ENCODE assay signal across 1 cellular context in genomic region chr14:31026395-31027096, GRCh38.
TF ChIP-seq lines count a peak whose summit lies in the region.

No MANE protein-coding gene starts in this region.

TF ChIP-seq in GM12878, 131 proteins besides CTCF, POLR2A, EP300 and RAD21 (continued from another document):
- TF ChIP-seq EED (IDR thresholded peaks at IDR 0.05; ENCODE audit: low read depth) (peak; percentile 71), CHD2 (IDR thresholded peaks at IDR 0.05; ENCODE audit: borderline replicate concordance, low read depth, low read length) (0 out of 2 replicates have a peak, but pooled peaks have one; percentile 1), SMAD1 (IDR thresholded peaks at IDR 0.05; ENCODE audit: low read depth, partially characterized antibody) (peak; percentile 95), NR2C2 (IDR thresholded peaks at IDR 0.05; ENCODE audit: borderline replicate concordance, control insufficient read depth, insufficient read length, low read depth) (no peak), NFYA (IDR thresholded peaks at IDR 0.05; ENCODE audit: borderline replicate concordance, low read depth, low read length) (no peak), NKRF (conservative IDR thresholded peaks at IDR 0.05) (peak; percentile 54), TCF3 (IDR thresholded peaks at IDR 0.05; ENCODE audit: borderline replicate concordance, insufficient read depth, low read depth, low read length) (peak; percentile 71; the same call in 1 of the 2 replicates), TAF1 (IDR thresholded peaks at IDR 0.05; ENCODE audit: borderline replicate concordance, low read depth, low read length) (peak; percentile 20; the same call in 1 of the 2 replicates), NR2C1 (IDR thresholded peaks at IDR 0.05) (no peak), CREM (IDR thresholded peaks at IDR 0.05; ENCODE audit: low read depth) (peak; percentile 14; the same call in 1 of the 2 replicates), POLR2AphosphoS5 (IDR thresholded peaks at IDR 0.05; ENCODE audit: low read length) (peak; percentile 91), ZBTB4 (CRISPR knock-in tag; IDR thresholded peaks at IDR 0.05) (no peak), BHLHE40 (IDR thresholded peaks at IDR 0.05; ENCODE audit: borderline replicate concordance in 1 of 2, low read depth in 2 of 2, low read length in 1 of 2) (peak in 1 of 2 experiments; percentile 4; a peak in 1 of 4 replicates), PML (IDR thresholded peaks at IDR 0.05; ENCODE audit: low read length) (peak; percentile 13; the same call in 1 of the 2 replicates), HCFC1 (IDR thresholded peaks at IDR 0.05; ENCODE audit: low read length) (no peak; the same call in 1 of the 2 replicates), NBN (IDR thresholded peaks at IDR 0.05) (peak; percentile 79), SMAD5 (IDR thresholded peaks at IDR 0.05; ENCODE audit: low read depth) (peak; percentile 68; the same call in 1 of the 2 replicates), GATAD2B (conservative IDR thresholded peaks at IDR 0.05; ENCODE audit: low read depth) (peak; percentile 63), YBX1 (IDR thresholded peaks at IDR 0.05) (no peak), SPI1 (IDR thresholded peaks at IDR 0.05; ENCODE audit: borderline replicate concordance, insufficient read depth, low read depth, low read length) (0 out of 2 replicates have a peak, but pooled peaks have one; percentile 0), IKZF2 (IDR thresholded peaks at IDR 0.05) (peak; percentile 80 to 81; a peak in 3 of 4 replicates), TARDBP (IDR thresholded peaks at IDR 0.05; ENCODE audit: borderline replicate concordance) (no peak), CBFB (IDR thresholded peaks at IDR 0.05; ENCODE audit: low read depth) (peak; percentile 79; the same call in 1 of the 2 replicates), MEF2B (IDR thresholded peaks at IDR 0.05; ENCODE audit: partially characterized antibody, poor library complexity, severe bottlenecking) (peak; percentile 10), RELB (IDR thresholded peaks at IDR 0.05; ENCODE audit: low read depth) (peak; percentile 72), CBX5 (IDR thresholded peaks at IDR 0.05; ENCODE audit: low read depth) (0 out of 2 replicates have a peak, but pooled peaks have one; percentile 26), TCF12 (IDR thresholded peaks at IDR 0.05; ENCODE audit: low read depth, low read length) (peak; percentile 77; the same call in 1 of the 2 replicates), KLF5 (IDR thresholded peaks at IDR 0.05; ENCODE audit: partially characterized antibody) (peak; percentile 21), YY1 (IDR thresholded peaks at IDR 0.05; ENCODE audit: low read depth, low read length) (no peak), NFIC (IDR thresholded peaks at IDR 0.05; ENCODE audit: low read depth, low read length) (peak; percentile 28; the same call in 1 of the 2 replicates), PAX5 (IDR thresholded peaks at IDR 0.05; ENCODE audit: borderline replicate concordance, low read depth, low read length) (no peak; the same call in 1 of the 2 replicates), MXI1 (IDR thresholded peaks at IDR 0.05; ENCODE audit: low read depth, low read length) (peak; percentile 44), ZZZ3 (IDR thresholded peaks at IDR 0.05; ENCODE audit: control insufficient read depth, insufficient read length, low read depth) (no peak), RUNX3 (IDR thresholded peaks at IDR 0.05; ENCODE audit: low read length) (peak; percentile 73), SRF (IDR thresholded peaks at IDR 0.05; ENCODE audit: low read depth in 2 of 2, low read length in 2 of 2) (peak; percentile 48 to 83), DPF2 (IDR thresholded peaks at IDR 0.05) (peak; percentile 22; the same call in 1 of the 2 replicates), MLLT1 (IDR thresholded peaks at IDR 0.05) (peak; percentile 53; the same call in 1 of the 2 replicates), MYC (IDR thresholded peaks at IDR 0.05; ENCODE audit: insufficient read depth, insufficient read length, insufficient replicate concordance, low read length, severe bottlenecking) (no peak)
- TF ChIP-seq, protein P1, sequence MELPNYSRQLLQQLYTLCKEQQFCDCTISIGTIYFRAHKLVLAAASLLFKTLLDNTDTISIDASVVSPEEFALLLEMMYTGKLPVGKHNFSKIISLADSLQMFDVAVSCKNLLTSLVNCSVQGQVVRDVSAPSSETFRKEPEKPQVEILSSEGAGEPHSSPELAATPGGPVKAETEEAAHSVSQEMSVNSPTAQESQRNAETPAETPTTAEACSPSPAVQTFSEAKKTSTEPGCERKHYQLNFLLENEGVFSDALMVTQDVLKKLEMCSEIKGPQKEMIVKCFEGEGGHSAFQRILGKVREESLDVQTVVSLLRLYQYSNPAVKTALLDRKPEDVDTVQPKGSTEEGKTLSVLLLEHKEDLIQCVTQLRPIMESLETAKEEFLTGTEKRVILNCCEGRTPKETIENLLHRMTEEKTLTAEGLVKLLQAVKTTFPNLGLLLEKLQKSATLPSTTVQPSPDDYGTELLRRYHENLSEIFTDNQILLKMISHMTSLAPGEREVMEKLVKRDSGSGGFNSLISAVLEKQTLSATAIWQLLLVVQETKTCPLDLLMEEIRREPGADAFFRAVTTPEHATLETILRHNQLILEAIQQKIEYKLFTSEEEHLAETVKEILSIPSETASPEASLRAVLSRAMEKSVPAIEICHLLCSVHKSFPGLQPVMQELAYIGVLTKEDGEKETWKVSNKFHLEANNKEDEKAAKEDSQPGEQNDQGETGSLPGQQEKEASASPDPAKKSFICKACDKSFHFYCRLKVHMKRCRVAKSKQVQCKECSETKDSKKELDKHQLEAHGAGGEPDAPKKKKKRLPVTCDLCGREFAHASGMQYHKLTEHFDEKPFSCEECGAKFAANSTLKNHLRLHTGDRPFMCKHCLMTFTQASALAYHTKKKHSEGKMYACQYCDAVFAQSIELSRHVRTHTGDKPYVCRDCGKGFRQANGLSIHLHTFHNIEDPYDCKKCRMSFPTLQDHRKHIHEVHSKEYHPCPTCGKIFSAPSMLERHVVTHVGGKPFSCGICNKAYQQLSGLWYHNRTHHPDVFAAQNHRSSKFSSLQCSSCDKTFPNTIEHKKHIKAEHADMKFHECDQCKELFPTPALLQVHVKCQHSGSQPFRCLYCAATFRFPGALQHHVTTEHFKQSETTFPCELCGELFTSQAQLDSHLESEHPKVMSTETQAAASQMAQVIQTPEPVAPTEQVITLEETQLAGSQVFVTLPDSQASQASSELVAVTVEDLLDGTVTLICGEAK (IDR thresholded peaks at IDR 0.05; ENCODE audit: borderline replicate concordance): peak; percentile 14; the same call in 1 of the 2 replicates
- TF ChIP-seq, protein P2, sequence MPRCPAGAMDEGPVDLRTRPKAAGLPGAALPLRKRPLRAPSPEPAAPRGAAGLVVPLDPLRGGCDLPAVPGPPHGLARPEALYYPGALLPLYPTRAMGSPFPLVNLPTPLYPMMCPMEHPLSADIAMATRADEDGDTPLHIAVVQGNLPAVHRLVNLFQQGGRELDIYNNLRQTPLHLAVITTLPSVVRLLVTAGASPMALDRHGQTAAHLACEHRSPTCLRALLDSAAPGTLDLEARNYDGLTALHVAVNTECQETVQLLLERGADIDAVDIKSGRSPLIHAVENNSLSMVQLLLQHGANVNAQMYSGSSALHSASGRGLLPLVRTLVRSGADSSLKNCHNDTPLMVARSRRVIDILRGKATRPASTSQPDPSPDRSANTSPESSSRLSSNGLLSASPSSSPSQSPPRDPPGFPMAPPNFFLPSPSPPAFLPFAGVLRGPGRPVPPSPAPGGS (IDR thresholded peaks at IDR 0.05; ENCODE audit: borderline replicate concordance, insufficient read depth, low read depth, low read length, poor library complexity, severe bottlenecking): no peak
- TF ChIP-seq, protein P3, sequence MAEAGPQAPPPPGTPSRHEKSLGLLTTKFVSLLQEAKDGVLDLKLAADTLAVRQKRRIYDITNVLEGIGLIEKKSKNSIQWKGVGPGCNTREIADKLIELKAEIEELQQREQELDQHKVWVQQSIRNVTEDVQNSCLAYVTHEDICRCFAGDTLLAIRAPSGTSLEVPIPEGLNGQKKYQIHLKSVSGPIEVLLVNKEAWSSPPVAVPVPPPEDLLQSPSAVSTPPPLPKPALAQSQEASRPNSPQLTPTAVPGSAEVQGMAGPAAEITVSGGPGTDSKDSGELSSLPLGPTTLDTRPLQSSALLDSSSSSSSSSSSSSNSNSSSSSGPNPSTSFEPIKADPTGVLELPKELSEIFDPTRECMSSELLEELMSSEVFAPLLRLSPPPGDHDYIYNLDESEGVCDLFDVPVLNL (IDR thresholded peaks at IDR 0.05; ENCODE audit: low read depth, low read length): no peak
- TF ChIP-seq, protein P4, sequence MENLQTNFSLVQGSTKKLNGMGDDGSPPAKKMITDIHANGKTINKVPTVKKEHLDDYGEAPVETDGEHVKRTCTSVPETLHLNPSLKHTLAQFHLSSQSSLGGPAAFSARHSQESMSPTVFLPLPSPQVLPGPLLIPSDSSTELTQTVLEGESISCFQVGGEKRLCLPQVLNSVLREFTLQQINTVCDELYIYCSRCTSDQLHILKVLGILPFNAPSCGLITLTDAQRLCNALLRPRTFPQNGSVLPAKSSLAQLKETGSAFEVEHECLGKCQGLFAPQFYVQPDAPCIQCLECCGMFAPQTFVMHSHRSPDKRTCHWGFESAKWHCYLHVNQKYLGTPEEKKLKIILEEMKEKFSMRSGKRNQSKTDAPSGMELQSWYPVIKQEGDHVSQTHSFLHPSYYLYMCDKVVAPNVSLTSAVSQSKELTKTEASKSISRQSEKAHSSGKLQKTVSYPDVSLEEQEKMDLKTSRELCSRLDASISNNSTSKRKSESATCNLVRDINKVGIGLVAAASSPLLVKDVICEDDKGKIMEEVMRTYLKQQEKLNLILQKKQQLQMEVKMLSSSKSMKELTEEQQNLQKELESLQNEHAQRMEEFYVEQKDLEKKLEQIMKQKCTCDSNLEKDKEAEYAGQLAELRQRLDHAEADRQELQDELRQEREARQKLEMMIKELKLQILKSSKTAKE (IDR thresholded peaks at IDR 0.05; ENCODE audit: low read depth, poor library complexity, severe bottlenecking): peak; percentile 54
- TF ChIP-seq, protein P5, sequence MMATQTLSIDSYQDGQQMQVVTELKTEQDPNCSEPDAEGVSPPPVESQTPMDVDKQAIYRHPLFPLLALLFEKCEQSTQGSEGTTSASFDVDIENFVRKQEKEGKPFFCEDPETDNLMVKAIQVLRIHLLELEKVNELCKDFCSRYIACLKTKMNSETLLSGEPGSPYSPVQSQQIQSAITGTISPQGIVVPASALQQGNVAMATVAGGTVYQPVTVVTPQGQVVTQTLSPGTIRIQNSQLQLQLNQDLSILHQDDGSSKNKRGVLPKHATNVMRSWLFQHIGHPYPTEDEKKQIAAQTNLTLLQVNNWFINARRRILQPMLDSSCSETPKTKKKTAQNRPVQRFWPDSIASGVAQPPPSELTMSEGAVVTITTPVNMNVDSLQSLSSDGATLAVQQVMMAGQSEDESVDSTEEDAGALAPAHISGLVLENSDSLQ (IDR thresholded peaks at IDR 0.05): peak; percentile 71
TF ChIP-seq in GM12878: peak in this region for 38.
